Comparison of ENCODE assay signal across 10 cellular contexts in the genomic region with DNA sequence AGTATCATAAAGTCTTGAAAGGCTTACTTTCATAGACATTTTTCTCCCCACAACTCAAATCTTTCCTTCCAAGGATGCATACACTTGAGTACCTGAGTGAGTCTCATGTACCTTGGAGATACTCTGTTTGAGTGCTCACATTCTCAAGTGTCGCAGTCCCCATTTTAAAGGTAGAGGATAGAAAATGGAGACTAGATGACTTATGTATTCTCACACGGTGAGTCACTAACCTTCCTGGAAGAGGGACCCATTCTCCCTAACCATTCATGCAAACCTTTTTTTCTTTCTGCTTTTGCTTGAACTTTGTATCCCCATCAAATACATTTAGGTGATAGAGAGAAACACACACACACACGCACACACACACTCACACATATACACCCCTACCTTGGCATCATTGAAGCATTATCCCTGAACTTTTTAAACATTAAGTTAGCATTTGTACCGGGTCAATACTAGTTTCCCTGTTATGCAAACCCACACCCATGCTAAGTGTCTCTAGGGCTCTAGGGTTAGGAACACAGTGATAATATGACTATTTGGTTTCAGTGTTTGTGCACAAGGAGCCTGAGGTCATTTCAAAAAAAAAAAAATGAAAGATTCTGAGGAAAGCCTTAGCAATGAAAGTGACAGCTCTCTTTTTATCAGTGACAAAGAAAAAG.
DNase-seq lines count a peak whose midpoint lies in the region; ATAC-seq and TF ChIP-seq lines count a peak whose summit lies in the region.
"Had no signal": no experiment of that assay in that cellular context is flagged by ENCODE, and none has a peak within 500 bp of the region (broad histone marks: within the 10 kb centered on the region; RNA-seq: fewer than 3 reads in every experiment).

No MANE protein-coding gene starts in this region.

- peaks cover 16% of the 10 kb centered on the region for H3K4me1 Mint-ChIP-seq in chondrocyte (ENCODE audit: low read depth)

- H3K36me3 Mint-ChIP-seq in chondrocyte (ENCODE audit: low read depth) = no peaks in the 10 kb centered on the region

- DNase-seq in epithelial cell of prostate (ENCODE audit: low read depth, low spot score) (no peak), SW480 (ENCODE audit: low spot score) (no peak), chondrocyte (ENCODE audit: low spot score) (no peak), SHP77 (lab: John Stamatoyannopoulos, UW) (no peak), MV-4-11 (lab: John Stamatoyannopoulos, UW) (no peak)

- H3K9me3 Mint-ChIP-seq in chondrocyte (ENCODE audit: low read depth) = no peaks in the 10 kb centered on the region
- H3K9me3 Mint-ChIP-seq: dendritic cell treated with granulocyte-macrophage colony-stimulating factor and Interleukin-4, amounts not matched to agents 40 ng/mL and 50 ng/mL, for 4 days had no signal

- TF ChIP-seq CTCF in chondrocyte (IDR thresholded peaks at IDR 0.05) = no peak

- no peaks in the 10 kb centered on the region for H3K27me3 Mint-ChIP-seq in chondrocyte (ENCODE audit: low read depth)
- H3K27me3 Mint-ChIP-seq: dendritic cell treated with granulocyte-macrophage colony-stimulating factor and Interleukin-4, amounts not matched to agents 40 ng/mL and 50 ng/mL, for 4 days had no signal

- no peak overlapping the region for H3K27ac Mint-ChIP-seq in chondrocyte (ENCODE audit: unreplicated experiment)
- H3K27ac Mint-ChIP-seq: dendritic cell treated with granulocyte-macrophage colony-stimulating factor and Interleukin-4, amounts not matched to agents 40 ng/mL and 50 ng/mL, for 4 days had no signal

- ATAC-seq in GM18502 (IDR thresholded peaks at IDR 0.05; ENCODE audit: poor library complexity, unreplicated experiment) (peak; percentile 73), GM21423 (IDR thresholded peaks at IDR 0.05; ENCODE audit: unreplicated experiment) (peak; percentile 52), HG03159 (IDR thresholded peaks at IDR 0.05; ENCODE audit: unreplicated experiment) (peak; percentile 67)

- no peak overlapping the region for H3K4me3 Mint-ChIP-seq in chondrocyte (ENCODE audit: unreplicated experiment)
- H3K4me3 Mint-ChIP-seq: dendritic cell treated with granulocyte-macrophage colony-stimulating factor and Interleukin-4, amounts not matched to agents 40 ng/mL and 50 ng/mL, for 4 days had no signal

- peak overlapping the region; percentile 92 for H3K27ac ChIP-seq in epithelial cell of prostate
- H3K27ac ChIP-seq: RWPE1 had no signal
